9 cellular contexts compared by ENCODE assay signal in the genomic region with DNA sequence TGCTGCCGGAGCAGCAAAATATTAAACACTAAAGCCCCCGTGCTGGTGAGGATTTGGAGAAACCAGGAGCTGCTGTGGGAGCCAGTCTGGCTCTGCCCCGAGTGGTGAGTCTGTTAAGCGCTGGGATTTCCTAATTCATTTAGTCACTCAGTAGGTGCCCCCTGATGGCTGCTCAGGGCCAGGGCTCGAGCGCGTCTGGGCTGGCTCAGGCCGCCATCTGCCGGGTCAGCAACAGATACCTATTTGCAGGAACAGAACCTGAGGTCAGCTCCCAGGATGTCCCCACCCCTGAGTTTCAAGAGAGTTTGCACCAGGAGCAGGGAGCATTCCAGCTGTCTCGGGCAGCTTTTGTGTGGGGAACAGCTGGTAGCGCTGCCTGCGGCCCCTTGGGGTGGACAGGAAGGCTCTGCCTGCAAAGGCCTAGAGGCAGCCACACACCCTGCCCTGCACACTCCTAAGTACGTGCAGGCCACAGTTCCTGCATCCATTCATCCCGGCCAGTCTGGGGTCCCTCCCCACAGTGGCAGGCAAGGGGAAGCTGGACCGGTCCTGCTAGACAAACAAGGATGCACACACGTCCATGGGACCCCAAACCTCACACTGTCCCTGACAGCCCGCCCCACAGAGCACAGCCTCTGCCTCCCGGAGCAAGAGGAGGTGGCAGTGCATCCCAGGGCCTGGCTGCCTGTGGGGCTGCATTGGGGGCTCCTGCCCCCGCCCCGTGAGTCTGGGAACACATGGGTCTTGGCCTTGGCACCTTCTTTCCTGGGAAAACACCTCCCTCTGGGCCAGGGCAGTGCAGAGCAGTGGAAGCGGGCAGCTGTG.
DNase-seq lines count a peak whose midpoint lies in the region; ATAC-seq and TF ChIP-seq lines count a peak whose summit lies in the region.
"Had no signal": no experiment of that assay in that cellular context is flagged by ENCODE, and none has a peak within 500 bp of the region (broad histone marks: within the 10 kb centered on the region; RNA-seq: fewer than 3 reads in every experiment).

No MANE protein-coding gene starts in this region.

- ATAC-seq in GM19351 (IDR thresholded peaks at IDR 0.05; ENCODE audit: unreplicated experiment) = no peak

- TF ChIP-seq CTCF in AG09319 (IDR thresholded peaks at IDR 0.05; ENCODE audit: low read depth, low read length) (peak; percentile 17), HFF-Myc (IDR thresholded peaks at IDR 0.05; ENCODE audit: low read depth, low read length, missing control alignments) (peak; percentile 43)

- H3K4me3 ChIP-seq in HFF-Myc (replicated peaks; ENCODE audit: low read depth, low read length) = no peak overlapping the region
- H3K4me3 ChIP-seq: PC-9 had no signal

- DNase-seq in AG09319 (ENCODE audit: extremely low read depth, low read depth) (no peak), HFF-Myc (ENCODE audit: extremely low read depth, low read depth) (no peak), cerebellar cortex (ENCODE audit: low spot score) (peak; percentile 47), mesenteric fat pad (ENCODE audit: low spot score) (peak; percentile 88), T1000 (lab: John Stamatoyannopoulos, UW) (no peak), foreskin melanocyte (no peak)
- DNase-seq in activated CD4-positive, alpha-beta T cell treated with anti-CD3 and anti-CD28 coated beads, Interleukin-2, amount 50 U/mL, for 4 hours = no peak

Comparison
In these comparisons a context has a peak if more than half of its experiments do, and no peak if none do; other contexts are left out.
1. DNase-seq: peak in cerebellar cortex (single experiment) and mesenteric fat pad (single experiment); none in AG09319 (single experiment), HFF-Myc (single experiment), T1000 (single experiment), activated CD4-positive, alpha-beta T cell treated with anti-CD3 and anti-CD28 coated beads, Interleukin-2, amount 50 U/mL, for 4 hours (0 of 2) and foreskin melanocyte (single experiment).